Comparison of ENCODE assay signal across 8 cellular contexts in genomic region chr3:11558002-11558401, GRCh38.
A peak's percentile ranks its signal among the peaks of the same experiment; 100 is the strongest.
DNase-seq lines count a peak whose midpoint lies in the region; ATAC-seq, FAIRE-seq and TF ChIP-seq lines count a peak whose summit lies in the region.

No MANE protein-coding gene starts in this region.

- TF ChIP-seq CTCF in nephron (IDR thresholded peaks at IDR 0.05; ENCODE audit: unreplicated experiment in 3 of 3), result no peak

- peaks cover 55% of the 10 kb centered on the region for H3K36me3 Mint-ChIP-seq in nephron (ENCODE audit: low read depth)

- H3K36me3 ChIP-seq in BLaER1, result peaks cover 86% of the 10 kb centered on the region

- peak overlapping the region in 1 of 3 experiments; percentile 22 for H3K4me3 Mint-ChIP-seq in nephron

- H3K27me3 Mint-ChIP-seq in nephron (ENCODE audit: low read depth), result no peaks in the 10 kb centered on the region

- no peak for FAIRE-seq in urothelium cell line (lab: Jason Lieb, UNC)

- H3K4me3 ChIP-seq in BLaER1, result no peak overlapping the region

- H3K9ac ChIP-seq in BLaER1, result no peak overlapping the region

- H4K20me1 ChIP-seq in BLaER1, result peaks cover 98% of the 10 kb centered on the region

- no peaks in the 10 kb centered on the region for H3K9me3 Mint-ChIP-seq in nephron

- peak overlapping the region; percentile 75 for H3K4me2 ChIP-seq in BLaER1

- no peak overlapping the region for H3K27ac ChIP-seq in BLaER1

- DNase-seq in M059J (ENCODE audit: low read depth) (peak; percentile 35), dedifferentiated amniotic fluid mesenchymal stem cell (ENCODE audit: extremely low spot score) (peak; percentile 53), GDM1 (lab: John Stamatoyannopoulos, UW) (no peak), urothelium cell line (ENCODE audit: low spot score) (no peak)

- peaks cover 56% of the 10 kb centered on the region for H3K4me1 Mint-ChIP-seq in nephron

- ATAC-seq in HG02870 (IDR thresholded peaks at IDR 0.05; ENCODE audit: unreplicated experiment), result no peak
- ATAC-seq in GM19455 (IDR thresholded peaks at IDR 0.05; ENCODE audit: unreplicated experiment), result no peak

- H3K9me3 ChIP-seq in BLaER1, result no peaks in the 10 kb centered on the region

- peaks cover 74% of the 10 kb centered on the region for H3K4me1 ChIP-seq in BLaER1

- H3K27me3 ChIP-seq in BLaER1, result no peaks in the 10 kb centered on the region

- H3K27ac Mint-ChIP-seq in nephron, result peak overlapping the region; percentile 87 to 98 (median 96)

Comparison
In these comparisons a context has a peak if more than half of its experiments do, and no peak if none do; other contexts are left out.
1. DNase-seq: peak in M059J (single experiment) and dedifferentiated amniotic fluid mesenchymal stem cell (single experiment); none in GDM1 (single experiment) and urothelium cell line (single experiment).